Comparison of ENCODE assay signal across 21 cellular contexts in genomic region chr5:109404428-109404960, GRCh38. TPM values are rescaled to one million over a fixed set of nuclear protein-coding genes. Genes with fewer than 3 reads are reported as not detected.
A peak's percentile ranks its signal among the peaks of the same experiment; 100 is the strongest.
DNase-seq lines count a peak whose midpoint lies in the region; ATAC-seq, FAIRE-seq and TF ChIP-seq lines count a peak whose summit lies in the region.
"Had no signal": no experiment of that assay in that cellular context is flagged by ENCODE, and none has a peak within 500 bp of the region (broad histone marks: within the 10 kb centered on the region; RNA-seq: fewer than 3 reads in every experiment).

No MANE protein-coding gene starts in this region.

- H3K4me1 ChIP-seq in HepG2 (ENCODE audit: insufficient read depth, low read length) (peaks cover 43% of the 10 kb centered on the region), right lobe of liver (peaks cover 0 to 37% (median 0%) of the 10 kb centered on the region in 4 donors)

- DNase-seq in HepG2 (ENCODE audit: low spot score): no peak
- no peak for DNase-seq in right lobe of liver
- DNase-seq in T-helper 17 cell: no peak
- peak in 1 of 3 donors; percentile 19 for DNase-seq in immature natural killer cell
- DNase-seq in DMS53 (lab: John Stamatoyannopoulos, UW): no peak
- DNase-seq in SKM-1 treated with dmso at 0.1 percent for 144 hours (lab: John Stamatoyannopoulos, UW; ENCODE audit: unreplicated experiment): no peak
- DNase-seq in HK-2 (ENCODE audit: unreplicated experiment): no peak
- DNase-seq: Calu3, DMS79 treated with DMSO at 0.1 percent for 48 hours, GDM1, MG63, NCI-H1092 treated with DMSO at 0.1 percent for 48 hours, NCI-H1694, NCI-H2107, NCI-H774, PC-9 had no signal

- CTCF ChIA-PET in HepG2 (lab: Yijun Ruan, JAX; ENCODE audit: low intra/inter-chr PET ratio, low total read pairs): no interaction called here

- H3K36me3 Mint-ChIP-seq in T-helper 17 cell (ENCODE audit: low read depth): peaks cover 6% of the 10 kb centered on the region
- H3K36me3 Mint-ChIP-seq in immature natural killer cell: peaks cover 8 to 15% (median 10%) of the 10 kb centered on the region in 3 donors

- BruUV-seq in HepG2 (replicated peaks; lab: Mats Ljungman, UMichigan): no TSS peak

- TF ChIP-seq EP300 in HepG2 (IDR thresholded peaks at IDR 0.05; ENCODE audit: low read depth in 2 of 2, low read length in 2 of 2): no peak
- TF ChIP-seq EP300 in HepG2 (CRISPR knock-in tag; IDR thresholded peaks at IDR 0.05; ENCODE audit: borderline replicate concordance): no peak

- H3K27ac Mint-ChIP-seq in T-helper 17 cell: no peak overlapping the region
- H3K27ac Mint-ChIP-seq in immature natural killer cell: peak overlapping the region; percentile 79 to 92 (median 82)
- H3K27ac Mint-ChIP-seq: GM23338 had no signal

- H3K36me3 ChIP-seq in HepG2 (replicated peaks in 1 of 2; ENCODE audit: control insufficient read depth in 1 of 2, insufficient read depth in 2 of 2, low read length in 2 of 2): 0 out of 5 replicates have a peak, but pooled peaks cover 0 to 3% of the 10 kb centered on the region in 2 experiments
- H3K36me3 ChIP-seq in right lobe of liver: no peaks in the 10 kb centered on the region

- H3K9ac ChIP-seq in HepG2 (ENCODE audit: insufficient read depth, low read depth, low read length): no peak overlapping the region
- H3K9ac ChIP-seq: KMS-11 had no signal

- H3K9me3 ChIP-seq in HepG2 (ENCODE audit: low read length) (peaks cover 3% of the 10 kb centered on the region; the same call in 1 of the 2 replicates), right lobe of liver (no peaks in the 10 kb centered on the region), T-helper 17 cell (ENCODE audit: control insufficient read depth, low read length, poor library complexity, severe bottlenecking) (no peaks in the 10 kb centered on the region)

- H3K27ac ChIP-seq in HepG2 (ENCODE audit: extremely low read length, insufficient read depth, low read length) (no peak overlapping the region), right lobe of liver (no peak overlapping the region)
- H3K27ac ChIP-seq: C4-2B, KMS-11, PC-9 had no signal

- H3K4me1 Mint-ChIP-seq in T-helper 17 cell (peaks cover 39% of the 10 kb centered on the region), immature natural killer cell (peaks cover 85 to 98% of the 10 kb centered on the region in 2 donors)

- no peak for TF ChIP-seq RAD21 in HepG2 (CRISPR knock-in tag; IDR thresholded peaks at IDR 0.05)

- no peak overlapping the region for H2AFZ ChIP-seq in HepG2 (ENCODE audit: low read length)
- H2AFZ ChIP-seq: GM23338, PC-9 had no signal

- FAIRE-seq in HepG2 (lab: Jason Lieb, UNC): no peak
- FAIRE-seq: GM12892 had no signal

- POLR2A ChIA-PET in HepG2 (lab: Yijun Ruan, JAX): no interaction called here

- TF ChIP-seq CTCF in HepG2 (CRISPR knock-in tag; IDR thresholded peaks at IDR 0.05) (no peak), right lobe of liver (IDR thresholded peaks at IDR 0.05) (no peak)

- intact Hi-C loops in HepG2 (cut with micrococcal nuclease; ENCODE audit: unreplicated experiment) (no loop called here), right lobe of liver (cut with DNase I) (no loop called here)

- no peak overlapping the region for H3K4me2 ChIP-seq in HepG2 (ENCODE audit: low read depth, low read length)
- H3K4me2 ChIP-seq: KMS-11, PC-9 had no signal

- peaks cover 98% of the 10 kb centered on the region for H3K79me2 ChIP-seq in HepG2 (ENCODE audit: insufficient read depth, low read length)

- TF ChIP-seq POLR2A in HepG2 (IDR thresholded peaks at IDR 0.05; ENCODE audit: insufficient read depth in 1 of 2, low read depth in 2 of 2, low read length in 2 of 2): no peak
- no peak for TF ChIP-seq POLR2A in right lobe of liver (IDR thresholded peaks at IDR 0.05)

- H3K27me3 Mint-ChIP-seq in T-helper 17 cell (no peaks in the 10 kb centered on the region), immature natural killer cell (ENCODE audit: low read depth in 3 of 3) (peaks cover 8 to 12% (median 11%) of the 10 kb centered on the region in 3 donors)

- WGBS in HepG2 (ENCODE audit: low lambda C conversion rate): 80% methylated on average over 6 of the region's 6 CpGs
- 75% methylated on average over 6 of the region's 6 CpGs for WGBS in right lobe of liver (ENCODE audit: insufficient coverage, low coverage, low lambda C conversion rate, missing lambda C conversion rate)

- in situ Hi-C loops in HepG2 (cut with HindIII; ENCODE audit: extremely low pct_ligation_motif_present, low pct_unique_long_range_greater_than_20kb): no loop called here

- H3K4me3 ChIP-seq in HepG2 (replicated peaks in 1 of 3; ENCODE audit: insufficient read depth in 1 of 3, low read depth in 2 of 3, low read length in 3 of 3): no peak overlapping the region
- no peak overlapping the region for H3K4me3 ChIP-seq in right lobe of liver
- H3K4me3 ChIP-seq: GM23338, MG63, PC-9 had no signal

- no peak for ATAC-seq in HepG2
- ATAC-seq in right lobe of liver: no peak
- ATAC-seq in T-helper 17 cell: no peak
- ATAC-seq in GM21717 (IDR thresholded peaks at IDR 0.05; ENCODE audit: unreplicated experiment): no peak
- ATAC-seq: GM23338 had no signal

- H3K9me3 Mint-ChIP-seq in immature natural killer cell: peaks cover 0 to 2% (median 0%) of the 10 kb centered on the region in 6 donors
- H3K9me3 Mint-ChIP-seq: GM23338 had no signal

- peaks cover 67% of the 10 kb centered on the region for H4K20me1 ChIP-seq in HepG2 (ENCODE audit: insufficient read depth, low read length)

- H3K4me3 Mint-ChIP-seq in T-helper 17 cell: peak overlapping the region; percentile 41
- peak overlapping the region in 4 of 5 donors; percentile 54 to 72 (median 60) for H3K4me3 Mint-ChIP-seq in immature natural killer cell
- H3K4me3 Mint-ChIP-seq: GM23338 had no signal

- no peaks in the 10 kb centered on the region; a peak in 1 of 5 replicates for H3K27me3 ChIP-seq in HepG2 (ENCODE audit: control insufficient read depth in 1 of 2, insufficient read depth in 2 of 2, low read length in 2 of 2)
- no peaks in the 10 kb centered on the region for H3K27me3 ChIP-seq in right lobe of liver
- H3K27me3 ChIP-seq: MG63 had no signal

TF ChIP-seq in HepG2, 621 proteins besides CTCF, POLR2A, EP300 and RAD21:
- TF ChIP-seq ZNF335 (CRISPR knock-in tag; IDR thresholded peaks at IDR 0.05) (no peak), SP4 (CRISPR knock-in tag; IDR thresholded peaks at IDR 0.05) (no peak), ZNF564 (CRISPR knock-in tag; IDR thresholded peaks at IDR 0.05) (peak; percentile 96), ZNF598 (CRISPR knock-in tag; IDR thresholded peaks at IDR 0.05; ENCODE audit: borderline replicate concordance) (no peak), ZNF414 (CRISPR knock-in tag; IDR thresholded peaks at IDR 0.05) (no peak), ZNF615 (CRISPR knock-in tag; IDR thresholded peaks at IDR 0.05; ENCODE audit: borderline replicate concordance) (no peak)

RNA-seq across cellular contexts. Expression of gene PJA2, which starts 5.3 kb away (rescaled TPM):
- total RNA-seq in HepG2 (2016; rRNA removed; fragmentation: Illumina TruSeq; extraction: Trizol): 39.4 and 70.7 TPM in 2 replicates
- 5.1 and 6.3 TPM in 2 replicates for total RNA-seq in HepG2 (2016; cell fraction: cytosol; rRNA removed; fragmentation: Illumina TruSeq; extraction: Trizol; ENCODE audit: low read depth)
- 37.3 and 71.4 TPM in 2 replicates for total RNA-seq in HepG2 (2016; cell fraction: insoluble cytoplasmic fraction; rRNA removed; fragmentation: Illumina TruSeq; extraction: Trizol)
- total RNA-seq in HepG2 (2016; cell fraction: membrane; rRNA removed; fragmentation: Illumina TruSeq; extraction: Trizol): 22.7 and 27.8 TPM in 2 replicates
- total RNA-seq in HepG2 (2016; cell fraction: nucleus; rRNA removed; fragmentation: Illumina TruSeq; extraction: Trizol): 34.8 and 35.7 TPM in 2 replicates
- 29.7 and 41.4 TPM in 2 replicates for polyA plus RNA-seq in HepG2 (2011; rRNA removed)
- polyA plus RNA-seq in HepG2 (2011; cell fraction: cytosol; rRNA removed): 16.5 and 25.6 TPM in 2 replicates
- 11.3 and 14.3 TPM in 2 replicates for polyA plus RNA-seq in HepG2 (2011; cell fraction: nucleus; rRNA removed)
- polyA plus RNA-seq in HepG2 (2012): 37.0 and 42.7 TPM in 2 replicates
- 2.4 and 2.8 TPM in 2 replicates for polyA plus RNA-seq in HepG2 (2016; cell fraction: cytosol; fragmentation: Illumina TruSeq; extraction: Trizol; ENCODE audit: low read depth)
- polyA plus RNA-seq in HepG2 (2016; cell fraction: insoluble cytoplasmic fraction; fragmentation: Illumina TruSeq; extraction: Trizol; ENCODE audit: low read depth): 55.5 and 60.0 TPM in 2 replicates
- polyA plus RNA-seq in HepG2 (2016; cell fraction: membrane; fragmentation: Illumina TruSeq; extraction: Trizol; ENCODE audit: low read depth): 9.5 and 12.5 TPM in 2 replicates
- 22.2 and 24.7 TPM in 2 replicates for polyA plus RNA-seq in HepG2 (2016; cell fraction: nucleus; fragmentation: Illumina TruSeq; extraction: Trizol; ENCODE audit: insufficient read depth, low read depth)
- 30.6 and 33.6 TPM in 2 replicates for polyA minus RNA-seq in HepG2 (2011; rRNA and poly(A)+ RNA removed; ENCODE audit: low replicate concordance)
- 45.1 and 46.4 TPM in 2 replicates for polyA minus RNA-seq in HepG2 (2011; cell fraction: cytosol; rRNA and poly(A)+ RNA removed)
- polyA minus RNA-seq in HepG2 (2011; cell fraction: nucleus; rRNA and poly(A)+ RNA removed): 65.7 and 70.6 TPM in 2 replicates
- 10 to 100 TPM; 34.2 to 47.3 (median 40.8) TPM for total RNA-seq in right lobe of liver
- total RNA-seq in T-helper 17 cell: 10 to 100 TPM; 63.9 to 68.0 TPM
- polyA plus RNA-seq in immature natural killer cell: 10 to 100 TPM; 54.1 to 84.0 (median 73.1) TPM
